ENCODE assay signal across 11 cellular contexts in genomic region chr5:148595697-148596096, GRCh38. TPM values are rescaled to one million over a fixed set of nuclear protein-coding genes. Genes with fewer than 3 reads are reported as not detected.
"Had no signal": no experiment of that assay in that cellular context is flagged by ENCODE, and none has a peak within 500 bp of the region (broad histone marks: within the 10 kb centered on the region; RNA-seq: fewer than 3 reads in every experiment).

No MANE protein-coding gene starts in this region.

- H2AFZ ChIP-seq: GM23248 had no signal

- H3K9me3 ChIP-seq: HAP-1 had no signal

- H3K9ac ChIP-seq: GM23248 had no signal

- ATAC-seq: HCT116 had no signal

- DNase-seq: GM23248, GOT3, H7, HFFc6, KG1 had no signal

- H3K27ac ChIP-seq: GM23248, HL-60 had no signal

- H3K36me3 ChIP-seq: HAP-1 had no signal

- H3K4me3 ChIP-seq: GM23248, HAP-1 had no signal

- H3K4me1 ChIP-seq: HAP-1 had no signal

RNA-seq across cellular contexts. Expression of gene HTR4, which starts 58.6 kb away (rescaled TPM):
- total RNA-seq: GM23248, H4, H7, HFFc6, HT1080 had no signal
- polyA plus RNA-seq: GM23248, IgD-negative memory B cell had no signal
